35 cellular contexts compared by ENCODE assay signal in the genomic region with DNA sequence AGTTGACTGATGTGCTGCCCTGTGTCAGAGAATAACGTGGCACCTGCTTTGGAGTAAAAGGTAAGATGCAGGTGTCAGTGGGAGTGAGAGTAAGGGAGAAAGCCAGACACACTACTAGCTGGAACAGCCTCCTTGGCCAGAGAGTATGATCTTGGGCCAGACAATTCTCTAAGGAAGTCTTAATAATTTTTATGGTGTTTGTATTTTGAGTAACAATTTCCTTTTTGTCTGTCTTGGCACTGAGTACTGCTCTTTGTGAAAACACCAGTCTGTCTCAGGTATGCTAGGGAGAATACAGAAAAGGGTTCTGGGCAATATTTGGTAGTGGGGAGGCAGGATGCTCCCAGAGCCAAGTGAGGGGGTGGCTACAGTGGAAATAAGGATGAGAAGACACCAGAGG. TPM values are rescaled to one million over a fixed set of nuclear protein-coding genes. Genes with fewer than 3 reads are reported as not detected.
"Had no signal": no experiment of that assay in that cellular context is flagged by ENCODE, and none has a peak within 500 bp of the region (broad histone marks: within the 10 kb centered on the region; RNA-seq: fewer than 3 reads in every experiment).

No MANE protein-coding gene starts in this region.

- DNase-seq: activated effector memory CD4-positive, alpha-beta T cell treated with anti-CD3 and anti-CD28 coated beads, Interleukin-2, amount 50 U/mL, for 16 hours; activated effector memory CD4-positive, alpha-beta T cell treated with Interleukin-2 at 50 U/mL for 16 hours; activated gamma-delta T cell; activated gamma-delta T cell treated with Interleukin-2 at 50 U/mL for 16 hours; activated naive CD4-positive, alpha-beta T cell; activated naive CD4-positive, alpha-beta T cell treated with anti-CD3 and anti-CD28 coated beads for 36 hours; activated naive CD4-positive, alpha-beta T cell treated with anti-CD3 and anti-CD28 coated beads, Interleukin-2, amount 10 ng/mL, durations not matched to agents 7 days and 5 days; activated naive CD4-positive, alpha-beta T cell treated with anti-CD3 and anti-CD28 coated beads, Interleukin-2, amount 50 U/mL, for 16 hours; activated naive CD4-positive, alpha-beta T cell treated with Interleukin-2 at 50 U/mL for 16 hours; activated naive CD8-positive, alpha-beta T cell treated with anti-CD3 and anti-CD28 coated beads for 36 hours; activated naive CD8-positive, alpha-beta T cell treated with anti-CD3 and anti-CD28 coated beads, Interleukin-2, amount 10 ng/mL, durations not matched to agents 7 days and 5 days; activated naive CD8-positive, alpha-beta T cell treated with anti-CD3 and anti-CD28 coated beads, Interleukin-2, amount 50 U/mL, for 24 hours; activated T-cell treated with anti-CD3 and anti-CD28 coated beads, Interleukin-2, amount 50 U/mL, for 1 hour; activated T-cell treated with anti-CD3 and anti-CD28 coated beads, Interleukin-2, amount 50 U/mL, for 24 hours; activated T-cell treated with anti-CD3 and anti-CD28 coated beads, Interleukin-2, amount 50 U/mL, for 4 hours; activated T-cell treated with anti-CD3 and anti-CD28 coated beads, Interleukin-2, amount 50 U/mL, for 48 hours; activated T-cell treated with anti-CD3 and anti-CD28 coated beads, Interleukin-2, amount 50 U/mL, for 72 hours; adrenal gland; amniotic stem cell; amygdala; anterior cingulate cortex; aorta; body of pancreas; brain microvascular endothelial cell; caudate nucleus; central memory CD4-positive, alpha-beta T cell; cerebellar nuclear complex had no signal

- H3K27ac ChIP-seq: adrenal gland, ascending aorta, body of pancreas, brain microvascular endothelial cell, breast epithelium, cardiac muscle cell had no signal

- ATAC-seq: activated naive CD4-positive, alpha-beta T cell treated with anti-CD3 and anti-CD28 coated beads, Interleukin-2, amount 50 U/mL, for 72 hours; activated naive CD8-positive, alpha-beta T cell treated with anti-CD3 and anti-CD28 coated beads, Interleukin-2, amount 50 U/mL, for 24 hours; activated T-cell treated with anti-CD3 and anti-CD28 coated beads, Interleukin-2, amount 50 U/mL, for 4 hours; activated T-cell treated with anti-CD3 and anti-CD28 coated beads, Interleukin-2, amount 50 U/mL, for 72 hours; activated T-helper 17 cell treated with anti-CD3 and anti-CD28 coated beads, Interleukin-2, amount 50 U/mL, for 72 hours; body of pancreas had no signal

- H3K4me3 ChIP-seq: adrenal gland, ascending aorta, body of pancreas, breast epithelium, cardiac muscle cell had no signal

- H3K27me3 ChIP-seq: adrenal gland, ascending aorta, body of pancreas, breast epithelium had no signal

- H3K4me1 ChIP-seq: adrenal gland, ascending aorta, body of pancreas, breast epithelium had no signal

- H3K9me3 ChIP-seq: adrenal gland, ascending aorta, body of pancreas, breast epithelium had no signal

- H3K36me3 ChIP-seq: adrenal gland, ascending aorta, brain microvascular endothelial cell, breast epithelium, cardiac muscle cell had no signal

RNA-seq across cellular contexts. Expression of a gene that starts 20.7 kb away (rescaled TPM):
- total RNA-seq: activated naive CD4-positive, alpha-beta T cell treated with anti-CD3 and anti-CD28 coated beads for 36 hours; activated naive CD4-positive, alpha-beta T cell treated with anti-CD3 and anti-CD28 coated beads, Interleukin-2, amount 50 U/mL, for 72 hours; activated naive CD8-positive, alpha-beta T cell treated with anti-CD3 and anti-CD28 coated beads for 36 hours; activated naive CD8-positive, alpha-beta T cell treated with anti-CD3 and anti-CD28 coated beads, Interleukin-2, amount 10 ng/mL, durations not matched to agents 7 days and 5 days; activated T-cell treated with anti-CD3 and anti-CD28 coated beads, Interleukin-2, amount 50 U/mL, for 4 hours; activated T-helper 1 cell treated with anti-CD3 and anti-CD28 coated beads, Interleukin-12 subunit alpha, Interleukin-12 subunit beta, Interleukin-2, Interleukin-4 antibody, amounts not matched to agents 30 ng/mL and 10 ng/mL and 1 ng/mL, durations not matched to agents 14 hours and 24 hours and 36 hours; activated T-helper 2 cell treated with anti-CD3 and anti-CD28 coated beads, Interferon-gamma antibody, Interleukin-2, Interleukin-4, amounts not matched to agents 10 μg/mL and 5 μg/mL and 100 μg/mL, durations not matched to agents 14 hours and 24 hours and 36 hours; bronchial epithelial cell had no signal

RNA-seq across cellular contexts. Expression of a gene that starts 31.8 kb away (rescaled TPM):
- total RNA-seq: activated naive CD4-positive, alpha-beta T cell treated with anti-CD3 and anti-CD28 coated beads for 36 hours; activated naive CD4-positive, alpha-beta T cell treated with anti-CD3 and anti-CD28 coated beads, Interleukin-2, amount 50 U/mL, for 72 hours; activated naive CD8-positive, alpha-beta T cell treated with anti-CD3 and anti-CD28 coated beads for 36 hours; activated naive CD8-positive, alpha-beta T cell treated with anti-CD3 and anti-CD28 coated beads, Interleukin-2, amount 10 ng/mL, durations not matched to agents 7 days and 5 days; activated T-cell treated with anti-CD3 and anti-CD28 coated beads, Interleukin-2, amount 50 U/mL, for 72 hours; activated T-helper 1 cell treated with anti-CD3 and anti-CD28 coated beads, Interleukin-12 subunit alpha, Interleukin-12 subunit beta, Interleukin-2, Interleukin-4 antibody, amounts not matched to agents 30 ng/mL and 10 ng/mL and 1 ng/mL, durations not matched to agents 14 hours and 24 hours and 36 hours; activated T-helper 17 cell treated with anti-CD3 and anti-CD28 coated beads, Interleukin-2, amount 50 U/mL, for 72 hours; activated T-helper 2 cell treated with anti-CD3 and anti-CD28 coated beads, Interferon-gamma antibody, Interleukin-2, Interleukin-4, amounts not matched to agents 10 μg/mL and 5 μg/mL and 100 μg/mL, durations not matched to agents 14 hours and 24 hours and 36 hours had no signal
